ENCODE assay signal across 10 cellular contexts in genomic region chr1:15426492-15427279, GRCh38. TPM values are rescaled to one million over a fixed set of nuclear protein-coding genes. Genes with fewer than 3 reads are reported as not detected.
DNase-seq lines count a peak whose midpoint lies in the region; ATAC-seq and TF ChIP-seq lines count a peak whose summit lies in the region.
"Had no signal": no experiment of that assay in that cellular context is flagged by ENCODE, and none has a peak within 500 bp of the region (broad histone marks: within the 10 kb centered on the region; RNA-seq: fewer than 3 reads in every experiment).

No MANE protein-coding gene starts in this region.

- TF ChIP-seq CTCF in body of pancreas (IDR thresholded peaks at IDR 0.05), result no peak
- TF ChIP-seq CTCF in upper lobe of right lung (IDR thresholded peaks at IDR 0.05), result peak; percentile 25

- H3K36me3 Mint-ChIP-seq in activated naive CD4-positive, alpha-beta T cell treated with anti-CD3 and anti-CD28 coated beads, Interleukin-2, amount 50 U/mL, for 24 hours, result no peaks in the 10 kb centered on the region
- H3K36me3 Mint-ChIP-seq in memory B cell, result peaks cover 4% of the 10 kb centered on the region

- no peak for TF ChIP-seq POLR2A in body of pancreas (IDR thresholded peaks at IDR 0.05)

- H3K27me3 Mint-ChIP-seq in activated naive CD4-positive, alpha-beta T cell treated with anti-CD3 and anti-CD28 coated beads, Interleukin-2, amount 50 U/mL, for 24 hours, result no peaks in the 10 kb centered on the region
- H3K27me3 Mint-ChIP-seq in memory B cell, result no peaks in the 10 kb centered on the region

- 68 to 89% methylated on average over 21 to 30 of the region's 30 CpGs for WGBS in body of pancreas, 2 donors

- intact Hi-C loops in body of pancreas (cut with DNase I), result loop anchor here (5.0 kb wide), 1 partner anchor 104 kb away; no protein-coding TSS in a partner anchor
- intact Hi-C loops in upper lobe of right lung (cut with DNase I), result no loop called here

- H3K36me3 ChIP-seq in body of pancreas (replicated peaks in 1 of 2; ENCODE audit: insufficient read depth in 1 of 2, low read depth in 2 of 2) (no peaks in the 10 kb centered on the region), upper lobe of right lung (peaks cover 19% of the 10 kb centered on the region)

- H3K4me3 Mint-ChIP-seq in activated naive CD4-positive, alpha-beta T cell treated with anti-CD3 and anti-CD28 coated beads, Interleukin-2, amount 50 U/mL, for 24 hours, result no peak overlapping the region
- no peak overlapping the region for H3K4me3 Mint-ChIP-seq in memory B cell

- no peaks in the 10 kb centered on the region for H3K9me3 Mint-ChIP-seq in activated naive CD4-positive, alpha-beta T cell treated with anti-CD3 and anti-CD28 coated beads, Interleukin-2, amount 50 U/mL, for 24 hours
- no peaks in the 10 kb centered on the region for H3K9me3 Mint-ChIP-seq in memory B cell

- no peak for DNase-seq in activated naive CD4-positive, alpha-beta T cell treated with Interleukin-2 at 50 U/mL for 16 hours
- DNase-seq in body of pancreas (peak; percentile 14 to 60 (median 22)), memory B cell (ENCODE audit: low spot score in 2 of 2) (no peak), upper lobe of right lung (no peak)
- DNase-seq in activated CD4-positive, alpha-beta T cell treated with anti-CD3 and anti-CD28 coated beads for 4 hours, result no peak
- DNase-seq: activated gamma-delta T cell treated with Interleukin-2 at 50 U/mL for 16 hours; stimulated activated CD8-positive, alpha-beta memory T cell treated with anti-CD3 and anti-CD28 coated beads, Interleukin-4, amount 100 ng/mL, for 48 hours had no signal

- H3K4me1 ChIP-seq in body of pancreas, result peaks cover 77% of the 10 kb centered on the region
- no peaks in the 10 kb centered on the region for H3K4me1 ChIP-seq in upper lobe of right lung

- ATAC-seq in body of pancreas (no peak), memory B cell (ENCODE audit: low read depth) (no peak), upper lobe of right lung (no peak), HG03025 (IDR thresholded peaks at IDR 0.05; ENCODE audit: low FRiP score, unreplicated experiment) (no peak), GM21825 (IDR thresholded peaks at IDR 0.05; ENCODE audit: unreplicated experiment) (no peak)

- H3K27me3 ChIP-seq in body of pancreas, result no peaks in the 10 kb centered on the region
- H3K27me3 ChIP-seq in upper lobe of right lung, result no peaks in the 10 kb centered on the region

- H3K4me1 Mint-ChIP-seq in activated naive CD4-positive, alpha-beta T cell treated with anti-CD3 and anti-CD28 coated beads, Interleukin-2, amount 50 U/mL, for 24 hours, result peaks cover 5% of the 10 kb centered on the region
- H3K4me1 Mint-ChIP-seq in memory B cell, result peaks cover 7% of the 10 kb centered on the region

- H3K9me3 ChIP-seq in body of pancreas (no peaks in the 10 kb centered on the region), upper lobe of right lung (no peaks in the 10 kb centered on the region)

- H3K27ac ChIP-seq in body of pancreas (peak overlapping the region; percentile 90 to 93 (median 92)), upper lobe of right lung (no peak overlapping the region)

- H3K27ac Mint-ChIP-seq in activated naive CD4-positive, alpha-beta T cell treated with anti-CD3 and anti-CD28 coated beads, Interleukin-2, amount 50 U/mL, for 24 hours, result peak overlapping the region; percentile 69
- peak overlapping the region; percentile 71 for H3K27ac Mint-ChIP-seq in memory B cell

- H3K4me3 ChIP-seq in body of pancreas (no peak overlapping the region), upper lobe of right lung (no peak overlapping the region)

RNA-seq across cellular contexts. Expression of gene CTRC, which starts 11.6 kb away (rescaled TPM):
- total RNA-seq in body of pancreas (over 10,000 TPM in 1 of 2 donors, 1,000 to 10,000 TPM in 1; 6,275 to 13,040 TPM), upper lobe of right lung (0.23 TPM)

RNA-seq across cellular contexts. Expression of gene EFHD2, which starts 17.0 kb away (rescaled TPM):
- total RNA-seq in body of pancreas (10 to 100 TPM; 56.7 to 78.6 TPM), upper lobe of right lung (64.3 TPM)

RNA-seq across cellular contexts. Expression of gene CELA2A, which starts 29.8 kb away (rescaled TPM):
- over 10,000 TPM in 1 of 2 donors, 1,000 to 10,000 TPM in 1; 4,384 to 21,046 TPM for total RNA-seq in body of pancreas
- not detected for total RNA-seq in upper lobe of right lung

RNA-seq across cellular contexts. Expression of gene CELA2B, which starts 49.2 kb away (rescaled TPM):
- 1,000 to 10,000 TPM in 1 of 2 donors, 100 to 1,000 TPM in 1; 333 to 1,481 TPM for total RNA-seq in body of pancreas
- not detected for total RNA-seq in upper lobe of right lung

Comparison
In these comparisons a context has a peak if more than half of its experiments do, and no peak if none do; other contexts are left out.
1. DNase-seq: peak in body of pancreas (4 of 4); none in activated naive CD4-positive, alpha-beta T cell treated with Interleukin-2 at 50 U/mL for 16 hours (single experiment), memory B cell (0 of 2), upper lobe of right lung (single experiment) and activated CD4-positive, alpha-beta T cell treated with anti-CD3 and anti-CD28 coated beads for 4 hours (0 of 2).
2. RNA of gene CTRC, which starts 11.6 kb away (total RNA-seq): 6,275 to 13,040 TPM in body of pancreas; 0.23 TPM in upper lobe of right lung (single experiment); every median in the first group is over 1,000 times any median in the second.
3. RNA of gene CELA2A, which starts 29.8 kb away (total RNA-seq): 4,384 to 21,046 TPM in body of pancreas; not detected in upper lobe of right lung (single experiment); every median in the first group is over 1,000 times any median in the second.